ENCODE assay signal across 8 cellular contexts in the genomic region with DNA sequence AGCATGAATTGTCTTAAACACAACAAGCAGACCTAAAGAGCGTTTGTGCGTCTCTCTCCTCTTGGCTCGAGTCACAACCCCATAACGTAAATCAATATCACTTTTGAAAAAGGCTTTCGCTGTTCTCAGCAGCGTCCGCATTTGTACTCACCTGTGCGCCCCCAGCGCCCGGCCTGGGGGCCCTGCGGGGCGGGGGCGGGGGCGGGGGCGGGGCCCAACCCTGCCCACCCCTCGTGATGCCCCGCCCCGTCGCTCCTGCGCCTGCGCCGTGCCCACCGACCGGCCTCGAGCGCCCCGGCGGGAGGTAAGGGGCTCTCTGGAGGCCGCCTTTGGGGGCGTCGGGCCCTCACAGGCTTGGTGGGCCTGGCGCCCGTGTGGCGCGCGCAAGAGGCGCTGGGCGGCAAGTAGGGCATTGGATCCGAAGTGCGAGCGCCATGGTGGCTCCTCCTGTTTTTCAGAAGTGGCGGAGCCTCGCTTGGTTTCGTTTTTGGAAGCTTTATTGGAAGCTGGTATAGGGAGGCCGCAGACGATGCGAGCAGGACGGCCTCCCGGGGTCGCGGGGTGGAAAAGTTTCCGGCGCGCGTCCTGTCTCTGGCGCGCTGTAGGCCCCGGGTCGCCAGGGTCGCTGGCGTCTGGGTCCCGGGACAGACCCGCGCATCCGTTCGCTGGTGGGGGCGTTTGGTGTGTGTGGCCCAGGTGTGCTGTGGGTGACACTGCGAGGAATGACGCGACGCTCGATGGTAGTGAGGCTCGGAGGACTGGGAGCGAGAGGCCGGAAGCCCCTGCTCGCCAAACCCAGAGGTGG. TPM values are rescaled to one million over a fixed set of nuclear protein-coding genes. Genes with fewer than 3 reads are reported as not detected.
DNase-seq lines count a peak whose midpoint lies in the region; ATAC-seq lines count a peak whose summit lies in the region.

A gene (plus strand): TSS at position 252 of the 805 bp plus-strand sequence. CDS start 8,586 bp downstream, outside the sequence.

- intact Hi-C loops in left colon (cut with DNase I, micrococcal nuclease): no loop called here

- H3K27ac ChIP-seq in cingulate gyrus (ENCODE audit: low read depth, low read length): peak within 1 kb of the TSS; percentile 79

- DNase-seq in AG08395 (ENCODE audit: low spot score) (peak; percentile 93), NCI-H226 (peak; percentile 58), left colon (peak; percentile 66 to 85)
- DNase-seq in activated CD4-positive, alpha-beta T cell treated with anti-CD3 and anti-CD28 coated beads for 4 hours: peak; percentile 79 to 83
- peak; percentile 71 for DNase-seq in stimulated activated CD4-positive, alpha-beta T cell treated with anti-CD3 and anti-CD28 coated beads, Interleukin-1b, Interleukin-23, amount 100 ng/mL, for 48 hours

- ATAC-seq in GM18870 (IDR thresholded peaks at IDR 0.05; ENCODE audit: unreplicated experiment) (peak; percentile 51), HG03135 (IDR thresholded peaks at IDR 0.05; ENCODE audit: unreplicated experiment) (peak; percentile 85), left colon (peak; percentile 91)

RNA-seq across cellular contexts. Expression of the gene that starts here (rescaled TPM):
- 10 to 100 TPM; 32.2 to 36.6 TPM for total RNA-seq in left colon

Comparison
In these comparisons a context has a peak if more than half of its experiments do, and no peak if none do; other contexts are left out.
1. Peak in every context shown above with its lines: DNase-seq, ATAC-seq and H3K27ac ChIP-seq.